Comparison of ENCODE assay signal across 22 cellular contexts in the genomic region with DNA sequence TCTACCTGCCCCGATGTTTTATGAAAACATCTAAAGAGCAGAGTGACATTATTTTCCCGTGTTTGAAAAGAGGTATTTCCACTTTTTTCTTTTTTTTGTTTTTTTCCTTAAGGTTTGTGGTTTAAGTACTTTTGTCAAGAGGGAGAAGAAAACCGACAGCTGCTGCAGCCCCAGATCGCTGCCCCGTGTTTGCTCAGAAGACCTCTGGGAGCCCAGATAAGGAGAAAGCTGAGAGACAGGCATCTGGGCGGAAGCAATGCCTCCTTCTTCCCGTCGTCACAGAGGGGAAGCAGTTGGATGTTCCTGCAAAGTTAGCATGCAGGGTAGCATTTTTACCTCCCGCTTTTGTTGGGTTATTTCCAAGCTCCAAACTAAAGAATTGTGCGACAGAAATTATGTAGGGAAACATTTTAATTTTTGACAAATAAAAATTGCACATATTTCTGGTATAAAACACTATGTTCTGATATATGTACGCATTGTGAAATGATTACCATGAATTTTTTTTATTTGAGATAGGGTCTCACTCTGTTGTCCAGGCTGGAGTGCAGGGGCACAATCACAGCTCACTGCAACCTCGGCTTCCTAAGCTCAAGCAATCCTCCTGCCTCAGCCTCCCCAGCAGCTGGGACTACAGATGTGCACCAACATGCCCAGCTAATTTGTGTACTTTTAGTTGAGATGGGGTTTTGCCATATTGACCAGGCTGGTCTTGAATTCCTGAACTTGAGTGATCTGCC.
"Had no signal": no experiment of that assay in that cellular context is flagged by ENCODE, and none has a peak within 500 bp of the region (broad histone marks: within the 10 kb centered on the region; RNA-seq: fewer than 3 reads in every experiment).

No MANE protein-coding gene starts in this region.

- H3K27ac ChIP-seq: brain microvascular endothelial cell, heart left ventricle, pancreas, psoas muscle, tibial artery, WERI-Rb-1 had no signal

- H3K4me3 ChIP-seq: heart left ventricle, pancreas, psoas muscle, tibial artery had no signal

- H3K27me3 ChIP-seq: brain microvascular endothelial cell, pancreas had no signal

- H3K36me3 Mint-ChIP-seq: activated naive CD4-positive, alpha-beta T cell treated with anti-CD3 and anti-CD28 coated beads, Interleukin-2, amount 50 U/mL, for 24 hours had no signal

- H3K4me1 ChIP-seq: heart left ventricle, pancreas, psoas muscle, tibial artery had no signal

- H3K27ac Mint-ChIP-seq: activated naive CD4-positive, alpha-beta T cell treated with anti-CD3 and anti-CD28 coated beads, Interleukin-2, amount 50 U/mL, for 24 hours; effector memory CD8-positive, alpha-beta T cell; nephron; stimulated activated naive CD8-positive, alpha-beta T cell treated with anti-CD3 and anti-CD28 coated beads, Interleukin-15, amount 100 ng/mL, for 72 hours; T-helper 1 cell treated with Interleukin-12 subunit alpha and Interleukin-12 subunit beta and Interleukin-4 antibody, amounts not matched to agents 30 μg/mL and 1 μg/mL, for 36 hours had no signal

- H3K4me3 Mint-ChIP-seq: activated naive CD4-positive, alpha-beta T cell treated with anti-CD3 and anti-CD28 coated beads, Interleukin-2, amount 50 U/mL, for 24 hours; effector memory CD8-positive, alpha-beta T cell; nephron; stimulated activated naive CD8-positive, alpha-beta T cell treated with anti-CD3 and anti-CD28 coated beads, Interleukin-15, amount 100 ng/mL, for 72 hours; T-helper 1 cell treated with Interleukin-12 subunit alpha and Interleukin-12 subunit beta and Interleukin-4 antibody, amounts not matched to agents 30 μg/mL and 1 μg/mL, for 36 hours had no signal

- H3K9me3 Mint-ChIP-seq: activated naive CD4-positive, alpha-beta T cell treated with anti-CD3 and anti-CD28 coated beads, Interleukin-2, amount 50 U/mL, for 24 hours; effector memory CD8-positive, alpha-beta T cell; nephron; stimulated activated naive CD8-positive, alpha-beta T cell treated with anti-CD3 and anti-CD28 coated beads, Interleukin-15, amount 100 ng/mL, for 72 hours; T-helper 1 cell treated with Interleukin-12 subunit alpha and Interleukin-12 subunit beta and Interleukin-4 antibody, amounts not matched to agents 30 μg/mL and 1 μg/mL, for 36 hours had no signal

- ATAC-seq: effector memory CD8-positive, alpha-beta T cell; heart left ventricle; left cardiac atrium; pancreas; psoas muscle; right cardiac atrium; stimulated activated naive CD8-positive, alpha-beta T cell treated with anti-CD3 and anti-CD28 coated beads, Interleukin-15, amount 100 ng/mL, for 72 hours had no signal

- DNase-seq: activated CD4-positive, alpha-beta T cell treated with anti-CD3 and anti-CD28 coated beads for 1 hour; activated gamma-delta T cell treated with Interleukin-2 at 50 U/mL for 16 hours; activated T-cell treated with anti-CD3 and anti-CD28 coated beads, Interleukin-2, amount 50 U/mL, for 1 hour; aorta; brain microvascular endothelial cell; caudate nucleus; effector memory CD8-positive, alpha-beta T cell; heart left ventricle; islet precursor cell; left cardiac atrium; pancreas; psoas muscle; right cardiac atrium; stimulated activated CD4-positive, alpha-beta T cell treated with anti-CD3 and anti-CD28 coated beads, Interleukin-12 subunit alpha, Interleukin-12 subunit beta, amount 100 ng/mL, for 4 hours; stimulated activated CD4-positive, alpha-beta T cell treated with anti-CD3 and anti-CD28 coated beads, Interleukin-4, amount 100 ng/mL, for 4 hours; stimulated activated naive CD8-positive, alpha-beta T cell treated with anti-CD3 and anti-CD28 coated beads, Interleukin-15, amount 100 ng/mL, for 72 hours; T1000; tibial artery; WERI-Rb-1 had no signal

- H3K9me3 ChIP-seq: heart left ventricle, pancreas, psoas muscle, tibial artery had no signal

- H3K36me3 ChIP-seq: brain microvascular endothelial cell, heart left ventricle, pancreas, tibial artery, WERI-Rb-1 had no signal
